ENCODE assay signal across 8 cellular contexts in genomic region chr12:47758834-47759690, GRCh38. TPM values are rescaled to one million over a fixed set of nuclear protein-coding genes. Genes with fewer than 3 reads are reported as not detected.
DNase-seq lines count a peak whose midpoint lies in the region; ATAC-seq and TF ChIP-seq lines count a peak whose summit lies in the region.

Gene RAPGEF3, minus strand, starts transcription at chr12:47758880. Its CDS starts 324 bp downstream, at chr12:47758556.

- TSS peak; percentile 79 for BruUV-seq in Panc1 (replicated peaks; lab: Mats Ljungman, UMichigan)

- H3K27me3 ChIP-seq in CD4-positive, alpha-beta T cell (ENCODE audit: control insufficient read depth, insufficient read depth, low read length): no peaks in the 10 kb centered on the region
- no peaks in the 10 kb centered on the region for H3K27me3 ChIP-seq in Panc1 (ENCODE audit: control insufficient read depth, insufficient read depth, low read length)

- peaks cover 24% of the 10 kb centered on the region for H3K4me1 Mint-ChIP-seq in CD4-positive, alpha-beta T cell (ENCODE audit: low read depth)
- peaks cover 57% of the 10 kb centered on the region for H3K4me1 Mint-ChIP-seq in nephron

- no peaks in the 10 kb centered on the region for H3K36me3 Mint-ChIP-seq in CD4-positive, alpha-beta T cell (ENCODE audit: low read depth)
- H3K36me3 Mint-ChIP-seq in nephron (ENCODE audit: low read depth): no peaks in the 10 kb centered on the region

- H3K27me3 Mint-ChIP-seq in CD4-positive, alpha-beta T cell: no peaks in the 10 kb centered on the region
- H3K27me3 Mint-ChIP-seq in nephron (ENCODE audit: low read depth): peaks cover 4% of the 10 kb centered on the region

- in situ Hi-C loops in Panc1 (cut with HindIII; ENCODE audit: low pct_unique_long_range_greater_than_20kb, low sequenced_read_pairs): no loop called here

- no peaks in the 10 kb centered on the region for H3K9me3 Mint-ChIP-seq in CD4-positive, alpha-beta T cell
- H3K9me3 Mint-ChIP-seq in nephron: no peaks in the 10 kb centered on the region

- TF ChIP-seq CTCF in CD4-positive, alpha-beta T cell (IDR thresholded peaks at IDR 0.05): peak; percentile 85
- TF ChIP-seq CTCF in Panc1 (IDR thresholded peaks at IDR 0.05) (peak; percentile 90), nephron (IDR thresholded peaks at IDR 0.05; ENCODE audit: unreplicated experiment in 3 of 3) (peak; percentile 57 to 66 (median 62))

- no peaks in the 10 kb centered on the region for H3K9me3 ChIP-seq in CD4-positive, alpha-beta T cell (ENCODE audit: control insufficient read depth, low read length)
- H3K9me3 ChIP-seq in Panc1 (ENCODE audit: control insufficient read depth, insufficient read depth, low read depth, low read length): no peaks in the 10 kb centered on the region

- intact Hi-C loops in CD4-positive, alpha-beta T cell (cut with DNase I, micrococcal nuclease): no loop called here
- intact Hi-C loops in Panc1 (cut with micrococcal nuclease; ENCODE audit: unreplicated experiment): no loop called here

- no peak within 1 kb of the TSS for H3K27ac Mint-ChIP-seq in CD4-positive, alpha-beta T cell
- peak within 1 kb of the TSS; percentile 74 to 92 (median 89) for H3K27ac Mint-ChIP-seq in nephron

- no peak within 1 kb of the TSS for H3K27ac ChIP-seq in CD4-positive, alpha-beta T cell (ENCODE audit: low read depth, low read length)
- peak within 1 kb of the TSS; percentile 85 for H3K27ac ChIP-seq in Panc1 (ENCODE audit: low read length)

- peaks cover 24% of the 10 kb centered on the region for H3K4me1 ChIP-seq in Panc1 (ENCODE audit: control insufficient read depth, insufficient read depth, low read length)

- POLR2A ChIA-PET in CD4-positive, alpha-beta T cell (lab: Charles Lee): interaction anchor here (1.4 to 2.1 kb wide), 5 partner anchors 8 to 79 kb away, joined by 3 to 11 read pairs (median 8); partner anchors contain the start of gene SLC48A1
- POLR2A ChIA-PET in Panc1 (lab: Charles Lee): interaction anchor here (0.7 kb wide), 1 partner anchor 232 kb away, joined by 3 read pairs; no protein-coding TSS in a partner anchor

- H3K4me3 ChIP-seq in Panc1 (ENCODE audit: low read depth in 2 of 2, low read length in 2 of 2): peak within 1 kb of the TSS; percentile 74 to 87

- peak within 1 kb of the TSS; percentile 79 for H3K4me3 Mint-ChIP-seq in CD4-positive, alpha-beta T cell
- H3K4me3 Mint-ChIP-seq in nephron: peak within 1 kb of the TSS; percentile 83 to 88 (median 86)

- no peaks in the 10 kb centered on the region for H3K36me3 ChIP-seq in Panc1 (ENCODE audit: control insufficient read depth, insufficient read depth, low read length)

- CTCF ChIA-PET in CD4-positive, alpha-beta T cell (lab: Charles Lee): interaction anchor here (1.0 to 9.7 kb wide), 7 partner anchors 8 to 49 kb away, joined by 3 to 69 read pairs (median 4); partner anchors contain the start of gene SLC48A1
- CTCF ChIA-PET in Panc1 (lab: Charles Lee): interaction anchor here (0.6 to 2.6 kb wide), 6 partner anchors 9 to 1367 kb away, joined by 3 to 13 read pairs (median 5); no protein-coding TSS in a partner anchor

- DNase-seq in CD4-positive, alpha-beta T cell: peak; percentile 35 to 72 (median 52)
- DNase-seq in HT-29 (ENCODE audit: low spot score) (peak; percentile 83), Panc1 (ENCODE audit: low read depth, low spot score) (no peak), activated gamma-delta T cell (lab: John Stamatoyannopoulos, UW) (peak; percentile 45), fibroblast of the conjunctiva (ENCODE audit: low read depth) (peak; percentile 44), stromal cell of bone marrow (ENCODE audit: low read depth) (peak; percentile 68)

- peak; percentile 88 for ATAC-seq in CD4-positive, alpha-beta T cell (ENCODE audit: poor library complexity)
- peak; percentile 45 for ATAC-seq in GM19372 (IDR thresholded peaks at IDR 0.05; ENCODE audit: low read depth, unreplicated experiment)
- peak; percentile 92 for ATAC-seq in Panc1

RNA-seq across cellular contexts. Expression of gene RAPGEF3, which starts in this region (rescaled TPM):
- total RNA-seq in CD4-positive, alpha-beta T cell: under 1 TPM; 0.17 to 0.33 TPM
- total RNA-seq in HT-29 (2014; rRNA removed; shearing (Covaris generic)): 38.2 and 44.1 TPM in 2 replicates
- 5.8 TPM for total RNA-seq in Panc1 (2021; ENCODE audit: unreplicated experiment)
- 2.5 TPM for polyA plus RNA-seq in Panc1 (2012; ENCODE audit: insufficient read length)

Comparison
In these comparisons a context has a peak if more than half of its experiments do, and no peak if none do; other contexts are left out.
1. Peak in DNase-seq and ATAC-seq in CD4-positive, alpha-beta T cell; RNA of the gene not detected or under 1 TPM.